Comparison of ENCODE assay signal across 7 cellular contexts in genomic region chr17:81552244-81553017, GRCh38. TPM values are rescaled to one million over a fixed set of nuclear protein-coding genes. Genes with fewer than 3 reads are reported as not detected.
DNase-seq lines count a peak whose midpoint lies in the region; ATAC-seq, FAIRE-seq and TF ChIP-seq lines count a peak whose summit lies in the region.

TSS of gene FAAP100 (minus strand) at chr17:81552353. CDS start at chr17:81552330, 23 bp downstream.

- H3K79me2 ChIP-seq in keratinocyte (ENCODE audit: control insufficient read depth, insufficient read depth, low read length) = peaks cover 24% of the 10 kb centered on the region

- H3K36me3 ChIP-seq in keratinocyte (ENCODE audit: control insufficient read depth in 2 of 2, extremely low read depth in 1 of 2, insufficient read depth in 2 of 2, low read length in 2 of 2) = peaks cover 17 to 21% of the 10 kb centered on the region in 2 experiments

- H3K9ac ChIP-seq in keratinocyte (ENCODE audit: control insufficient read depth, extremely low read depth, insufficient read depth, low read length) = peak within 1 kb of the TSS; percentile 78

- peak within 1 kb of the TSS; percentile 79 to 92 (median 88) for H3K4me3 ChIP-seq in keratinocyte (ENCODE audit: control insufficient read depth in 2 of 3, extremely low read depth in 1 of 3, insufficient read depth in 2 of 3, low read depth in 1 of 3, low read length in 3 of 3)

- peak within 1 kb of the TSS; percentile 65 for H3K27ac ChIP-seq in keratinocyte (ENCODE audit: control insufficient read depth, insufficient read depth, low read length)

- peak; percentile 81 for DNase-seq in NCI-H2171 (lab: John Stamatoyannopoulos, UW)
- DNase-seq in activated CD4-positive, CD25-positive, alpha-beta regulatory T cell treated with anti-CD3 and anti-CD28 coated beads, Interleukin-2, amount 50 U/mL, for 16 hours (ENCODE audit: low read depth, low spot score) = peak; percentile 64
- DNase-seq in central memory CD4-positive, alpha-beta T cell = peak; percentile 84
- DNase-seq in keratinocyte (ENCODE audit: low read depth, low spot score) = no peak
- peak; percentile 64 to 81 (median 65) for DNase-seq in stimulated activated CD4-positive, alpha-beta T cell treated with anti-CD3 and anti-CD28 coated beads, Interleukin-12 subunit alpha, Interleukin-12 subunit beta, amount 100 ng/mL, for 48 hours (ENCODE audit: low read depth in 2 of 3, low spot score in 1 of 3)

- H3K4me2 ChIP-seq in keratinocyte (ENCODE audit: control insufficient read depth, extremely low read depth, insufficient read depth, low read depth, low read length) = peak within 1 kb of the TSS; percentile 92

- ATAC-seq in GM18498 (IDR thresholded peaks at IDR 0.05; ENCODE audit: unreplicated experiment) = peak; percentile 56
- ATAC-seq in HG02642 (IDR thresholded peaks at IDR 0.05; ENCODE audit: poor library complexity, unreplicated experiment) = peak; percentile 56

- dilution Hi-C loops in keratinocyte (cut with MboI; ENCODE audit: extremely low pct_ligation_motif_present, low sequenced_read_pairs) = no loop called here

- H3K27me3 ChIP-seq in keratinocyte (ENCODE audit: control insufficient read depth, extremely low read depth, insufficient read depth, low read length) = no peaks in the 10 kb centered on the region

- peak within 1 kb of the TSS; percentile 85 for H2AFZ ChIP-seq in keratinocyte (ENCODE audit: control insufficient read depth, low read length)

- no peaks in the 10 kb centered on the region for H3K9me1 ChIP-seq in keratinocyte (ENCODE audit: control insufficient read depth, extremely low read depth, insufficient read depth, low read length)

- no peaks in the 10 kb centered on the region for H3K9me3 ChIP-seq in keratinocyte (ENCODE audit: control insufficient read depth, low read depth, low read length)

- H3K4me1 ChIP-seq in keratinocyte (ENCODE audit: control insufficient read depth, extremely low read depth, insufficient read depth, low read length) = peaks cover 20% of the 10 kb centered on the region

- TF ChIP-seq CTCF in keratinocyte (optimal IDR thresholded peaks at IDR 0.05 in 1 of 3, IDR thresholded peaks at IDR 0.05 in 1 of 3, conservative IDR thresholded peaks at IDR 0.05 in 1 of 3; ENCODE audit: extremely low read depth in 1 of 3, insufficient read depth in 2 of 3, low read length in 3 of 3) = no peak

- no peaks in the 10 kb centered on the region for H4K20me1 ChIP-seq in keratinocyte (ENCODE audit: control insufficient read depth, extremely low read depth, insufficient read depth, low read length)

- no peak for FAIRE-seq in keratinocyte (lab: Jason Lieb, UNC)

RNA-seq across cellular contexts. Expression of gene FAAP100, which starts in this region (rescaled TPM):
- polyA plus RNA-seq in keratinocyte = 3.8 to 7.4 TPM (median 6.9 TPM) in 3 replicates
- 2.7 TPM for polyA plus RNA-seq in keratinocyte (2011; ENCODE audit: low read depth)
- 3.7 and 9.0 TPM in 2 replicates for polyA plus RNA-seq in keratinocyte (2011; cell fraction: cytosol; rRNA removed)
- polyA plus RNA-seq in keratinocyte (2011; cell fraction: nucleus; rRNA removed) = 13.2 and 18.1 TPM in 2 replicates
- polyA plus RNA-seq in keratinocyte (2012; ENCODE audit: low replicate concordance) = 8.1 and 11.7 TPM in 2 replicates
- polyA minus RNA-seq in keratinocyte = 6.2 to 11.1 TPM (median 10.2 TPM) in 3 replicates
- 16.1 TPM for polyA minus RNA-seq in keratinocyte (2011; cell fraction: cytosol; rRNA and poly(A)+ RNA removed)
- 14.0 and 14.1 TPM in 2 replicates for polyA minus RNA-seq in keratinocyte (2011; cell fraction: nucleus; rRNA and poly(A)+ RNA removed)
